ENCODE assay signal across 9 cellular contexts in the genomic region with DNA sequence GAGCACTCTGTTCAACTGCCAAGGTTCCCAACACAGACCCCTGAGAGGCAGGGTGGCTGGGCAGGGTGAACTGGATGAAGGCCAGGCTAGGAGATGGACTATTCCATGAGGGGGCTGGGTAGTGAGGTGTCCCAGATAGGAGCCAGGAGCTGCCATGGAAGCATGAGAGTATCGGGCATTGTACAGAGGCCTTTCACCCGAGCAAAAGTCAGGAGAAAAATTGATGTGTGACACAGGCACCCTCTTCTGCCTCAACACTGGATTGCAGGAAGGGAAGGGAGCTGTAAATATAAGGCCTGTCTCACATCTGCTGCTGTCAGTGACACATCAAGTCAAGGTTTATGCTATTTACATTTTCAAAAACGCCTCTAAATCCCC.
DNase-seq lines count a peak whose midpoint lies in the region; ATAC-seq and TF ChIP-seq lines count a peak whose summit lies in the region.
"Had no signal": no experiment of that assay in that cellular context is flagged by ENCODE, and none has a peak within 500 bp of the region (broad histone marks: within the 10 kb centered on the region; RNA-seq: fewer than 3 reads in every experiment).

No MANE protein-coding gene starts in this region.

- H3K4ac ChIP-seq in neuronal stem cell (ENCODE audit: low read length), result no peak overlapping the region

- peak overlapping the region; percentile 45 to 86 (median 70) for H3K27ac ChIP-seq in adrenal gland
- peak overlapping the region; percentile 86 to 98 (median 90) for H3K27ac ChIP-seq in gastrocnemius medialis
- no peak overlapping the region for H3K27ac ChIP-seq in neuronal stem cell (replicated peaks; ENCODE audit: low read length)
- H3K27ac ChIP-seq: HL-60 had no signal

- no peak overlapping the region for H2BK15ac ChIP-seq in neuronal stem cell (ENCODE audit: low read length)

- no peak for TF ChIP-seq POLR2A in adrenal gland (IDR thresholded peaks at IDR 0.05)
- no peak for TF ChIP-seq POLR2A in gastrocnemius medialis (IDR thresholded peaks at IDR 0.05)

- ATAC-seq in Right ventricle myocardium superior (ENCODE audit: poor library complexity) (peak; percentile 80), gastrocnemius medialis (peak; percentile 24 to 51), HG03565 (IDR thresholded peaks at IDR 0.05; ENCODE audit: unreplicated experiment) (no peak)

- peaks cover 3% of the 10 kb centered on the region for H3K79me1 ChIP-seq in neuronal stem cell (ENCODE audit: low read depth, low read length)

- H2BK5ac ChIP-seq in neuronal stem cell (ENCODE audit: low read length), result no peak overlapping the region

- intact Hi-C loops in adrenal gland (cut with DNase I), result loop anchor here in 1 of 2 donors (10.0 kb wide), 1 partner anchor 129 kb away; the partner anchor contains the start of gene DCAF12
- intact Hi-C loops in Right ventricle myocardium superior (cut with DNase I), result loop anchor here (10.0 kb wide), 1 partner anchor 239 kb away; no protein-coding TSS in a partner anchor
- intact Hi-C loops in gastrocnemius medialis (cut with DNase I; ENCODE audit: low total_unique reads), result loop anchor here (2.0 to 10.0 kb wide), 4 partner anchors 127 to 341 kb away; partner anchors contain the start of gene DCAF12

- H3K23ac ChIP-seq in neuronal stem cell (ENCODE audit: low read depth, low read length, poor library complexity), result no peak overlapping the region

- no peak overlapping the region for H2AFZ ChIP-seq in neuronal stem cell (ENCODE audit: low read length)

- no peak overlapping the region for H2BK120ac ChIP-seq in neuronal stem cell (ENCODE audit: low read depth, low read length)

- H3K4me1 ChIP-seq in adrenal gland (replicated peaks in 1 of 2) (peaks cover 23 to 44% of the 10 kb centered on the region in 2 donors), gastrocnemius medialis (peaks cover 50 to 71% of the 10 kb centered on the region in 2 donors), neuronal stem cell (ENCODE audit: control insufficient read depth in 2 of 2, insufficient read depth in 1 of 2, low read depth in 1 of 2, low read length in 2 of 2) (no peaks in the 10 kb centered on the region)

- DNase-seq in GM10266 (ENCODE audit: extremely low spot score) (no peak), adrenal gland (peak; percentile 46 to 80 (median 63)), Right ventricle myocardium superior (peak; percentile 78), gastrocnemius medialis (peak; percentile 38 to 62), SK-N-DZ (ENCODE audit: low spot score) (no peak), neuronal stem cell (ENCODE audit: low spot score) (no peak), DMS79 treated with DMSO at 0.1 percent for 48 hours (lab: John Stamatoyannopoulos, UW) (no peak)

- H3K4me3 ChIP-seq in adrenal gland (no peak overlapping the region), gastrocnemius medialis (no peak overlapping the region), neuronal stem cell (ENCODE audit: low read length in 2 of 2) (no peak overlapping the region)

- in situ Hi-C loops in gastrocnemius medialis (cut with MboI; ENCODE audit: low sequenced_read_pairs in 4 of 4), result loop anchor here in 1 of 4 donors (10.0 kb wide), 1 partner anchor 129 kb away; the partner anchor contains the start of gene DCAF12

- peak; percentile 19 for TF ChIP-seq CTCF in GM10266 (IDR thresholded peaks at IDR 0.05; ENCODE audit: control insufficient read depth, insufficient read depth, low read depth, missing control alignments)
- TF ChIP-seq CTCF in adrenal gland (IDR thresholded peaks at IDR 0.05), result peak in 5 of 6 experiments; percentile 10 to 62 (median 41)
- peak in 2 of 5 experiments; percentile 24 to 33 for TF ChIP-seq CTCF in gastrocnemius medialis (IDR thresholded peaks at IDR 0.05 in 4 of 5, conservative IDR thresholded peaks at IDR 0.05 in 1 of 5)

- H3K27me3 ChIP-seq in adrenal gland (no peaks in the 10 kb centered on the region), gastrocnemius medialis (no peaks in the 10 kb centered on the region), neuronal stem cell (ENCODE audit: control insufficient read depth in 3 of 3, insufficient read depth in 3 of 3, low read depth in 1 of 3, low read length in 3 of 3) (no peaks in the 10 kb centered on the region)

- H3K14ac ChIP-seq in neuronal stem cell (ENCODE audit: low read length), result no peak overlapping the region

- 21 to 47% (median 36%) methylated on average over 3 of the region's 3 CpGs for WGBS in adrenal gland, 4 donors
- no CpG with 5 or more reads among the region's 3 CpGs for WGBS in neuronal stem cell (ENCODE audit: extremely low coverage in 2 of 2, insufficient read length in 2 of 2, insufficient replicate concordance in 1 of 2), 2 donors

- no peak overlapping the region for H2AK5ac ChIP-seq in neuronal stem cell (ENCODE audit: low read depth, low read length)

- no peak overlapping the region for H3K9ac ChIP-seq in neuronal stem cell (ENCODE audit: low read depth, low read length, poor library complexity)

- H3K9me3 ChIP-seq in adrenal gland (replicated peaks in 1 of 3) (no peaks in the 10 kb centered on the region), gastrocnemius medialis (no peaks in the 10 kb centered on the region), neuronal stem cell (replicated peaks in 1 of 2; ENCODE audit: control insufficient read depth in 2 of 2, insufficient read depth in 1 of 2, low read depth in 1 of 2, low read length in 2 of 2) (peaks cover 0 to 1% of the 10 kb centered on the region in 2 donors)

- H2BK12ac ChIP-seq in neuronal stem cell (ENCODE audit: low read length), result no peak overlapping the region

- peaks cover 0 to 32% of the 10 kb centered on the region in 2 donors for H3K36me3 ChIP-seq in adrenal gland (replicated peaks in 1 of 2)
- peaks cover 0 to 32% of the 10 kb centered on the region in 2 donors for H3K36me3 ChIP-seq in gastrocnemius medialis
- peaks cover 57 to 99% of the 10 kb centered on the region in 2 donors for H3K36me3 ChIP-seq in neuronal stem cell (replicated peaks in 1 of 2; ENCODE audit: control insufficient read depth in 2 of 2, insufficient read depth in 2 of 2, low read length in 2 of 2)

- no peak overlapping the region for H3K4me2 ChIP-seq in neuronal stem cell (ENCODE audit: insufficient read depth, low read length, poor library complexity, severe bottlenecking)

- no peak overlapping the region for H3K18ac ChIP-seq in neuronal stem cell (ENCODE audit: low read length)

- no peak overlapping the region for H4K91ac ChIP-seq in neuronal stem cell (ENCODE audit: low read depth, low read length, poor library complexity)

- H4K8ac ChIP-seq in neuronal stem cell (ENCODE audit: low read depth, low read length), result no peak overlapping the region

Comparison
In these comparisons a context has a peak if more than half of its experiments do, and no peak if none do; other contexts are left out.
1. DNase-seq: peak in adrenal gland (7 of 7), Right ventricle myocardium superior (single experiment) and gastrocnemius medialis (2 of 2); none in GM10266 (single experiment), SK-N-DZ (single experiment), neuronal stem cell (single experiment) and DMS79 treated with DMSO at 0.1 percent for 48 hours (single experiment).